In the genomic region with DNA sequence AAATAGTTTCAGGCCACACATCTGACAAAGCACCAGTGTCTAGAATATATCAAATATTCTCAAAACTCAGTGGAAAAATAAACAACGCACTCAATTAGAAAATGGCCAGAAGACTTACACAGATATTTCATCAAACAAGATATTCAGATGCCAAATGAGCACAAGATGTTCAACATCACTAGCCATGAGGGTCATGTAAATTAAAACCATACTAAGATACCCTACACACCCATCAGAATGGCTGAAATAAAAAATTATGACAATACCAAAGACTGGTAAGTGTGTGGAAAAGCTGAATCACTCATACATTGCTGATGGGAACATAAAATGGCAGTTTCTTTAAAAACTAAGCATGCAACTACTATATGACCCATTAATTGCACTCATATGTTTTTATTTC, we compare ENCODE assay signal across 12 cellular contexts. TPM values are rescaled to one million over a fixed set of nuclear protein-coding genes. Genes with fewer than 3 reads are reported as not detected.
"Had no signal": no experiment of that assay in that cellular context is flagged by ENCODE, and none has a peak within 500 bp of the region (broad histone marks: within the 10 kb centered on the region; RNA-seq: fewer than 3 reads in every experiment).

No MANE protein-coding gene starts in this region.

- H3K4me1 Mint-ChIP-seq: IgD-negative memory B cell had no signal

- H3K36me3 ChIP-seq: HAP-1 had no signal

- H3K9me3 ChIP-seq: HAP-1 had no signal

- H3K27ac ChIP-seq: HL-60, KMS-11 had no signal

- H3K4me3 ChIP-seq: HAP-1 had no signal

- H3K4me3 Mint-ChIP-seq: HFFc6, IgD-negative memory B cell had no signal

- H3K9ac ChIP-seq: KMS-11 had no signal

- H3K27ac Mint-ChIP-seq: HFFc6, IgD-negative memory B cell had no signal

- FAIRE-seq: HepG2 had no signal

- ATAC-seq: HCT116, HepG2 had no signal

- DNase-seq: GOT3, H7, HFFc6, KBM-7 had no signal

- H3K4me1 ChIP-seq: HAP-1 had no signal

- H3K4me2 ChIP-seq: KMS-11 had no signal

RNA-seq across cellular contexts. Expression of a gene that starts 21.7 kb away (rescaled TPM):
- total RNA-seq: H7, HepG2, HFFc6 had no signal
- polyA plus RNA-seq: HepG2, IgD-negative memory B cell had no signal

RNA-seq across cellular contexts. Expression of a gene that starts 24.1 kb away (rescaled TPM):
- total RNA-seq: H4, H7, HepG2, HFFc6, HT1080 had no signal
- polyA plus RNA-seq: HepG2, IgD-negative memory B cell had no signal

RNA-seq across cellular contexts. Expression of a gene that starts 50.0 kb away (rescaled TPM):
- total RNA-seq: HepG2 had no signal
- polyA plus RNA-seq: IgD-negative memory B cell had no signal
